16 cellular contexts compared by ENCODE assay signal in the genomic region with DNA sequence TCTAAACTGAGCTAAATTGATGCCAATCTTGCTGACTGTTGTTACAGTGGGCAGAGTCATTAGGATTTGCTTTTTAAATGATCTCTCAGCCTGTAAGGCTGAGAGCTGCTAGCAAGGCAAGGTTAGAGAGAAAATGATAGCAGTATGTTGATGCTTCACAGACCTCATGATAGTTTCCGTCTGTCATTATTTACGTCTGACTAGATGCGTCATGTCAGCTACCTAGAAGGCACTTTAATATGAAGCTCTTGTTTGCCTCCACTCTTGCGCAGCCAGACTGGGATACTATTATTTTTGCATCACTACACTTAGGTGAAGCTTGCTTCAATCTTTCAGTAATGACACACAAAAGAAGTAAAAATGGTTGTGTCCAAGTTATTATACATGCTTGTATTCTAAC.
DNase-seq lines count a peak whose midpoint lies in the region; ATAC-seq and TF ChIP-seq lines count a peak whose summit lies in the region.
"Had no signal": no experiment of that assay in that cellular context is flagged by ENCODE, and none has a peak within 500 bp of the region (broad histone marks: within the 10 kb centered on the region; RNA-seq: fewer than 3 reads in every experiment).

No MANE protein-coding gene starts in this region.

- H3K36me3 Mint-ChIP-seq in T-cell: no peaks in the 10 kb centered on the region
- H3K36me3 Mint-ChIP-seq: CD8-positive, alpha-beta T cell had no signal

- no peak overlapping the region for H3K9ac ChIP-seq in neural cell (ENCODE audit: low read length)
- H3K9ac ChIP-seq: BLaER1 treated with 17β-estradiol and CSF1 and Interleukin-3, amounts not matched to agents 10 nM and 100 nM; GM23248 had no signal

- no peak for TF ChIP-seq POLR2A in breast epithelium (IDR thresholded peaks at IDR 0.05)

- no peaks in the 10 kb centered on the region for H3K9me2 ChIP-seq in neural cell (ENCODE audit: insufficient read depth, low read length)

- no peaks in the 10 kb centered on the region for H3K4me1 Mint-ChIP-seq in T-cell
- H3K4me1 Mint-ChIP-seq: B cell had no signal

- H3K4me3 ChIP-seq in neural cell (ENCODE audit: low read length) (peak overlapping the region; percentile 14), breast epithelium (no peak overlapping the region)
- H3K4me3 ChIP-seq: BLaER1 treated with 17β-estradiol and CSF1 and Interleukin-3, amounts not matched to agents 10 nM and 100 nM; GM23248; HAP-1 had no signal

- H3K27ac ChIP-seq in neural cell (ENCODE audit: low read length) (peak overlapping the region; percentile 22), breast epithelium (no peak overlapping the region)
- H3K27ac ChIP-seq: BLaER1 treated with 17β-estradiol and CSF1 and Interleukin-3, amounts not matched to agents 10 nM and 100 nM; GM23248 had no signal

- H2AFZ ChIP-seq in neural cell (ENCODE audit: low read depth, low read length): no peak overlapping the region
- H2AFZ ChIP-seq: GM23248 had no signal

- H3K36me3 ChIP-seq in neural cell (ENCODE audit: insufficient read depth, low read length) (no peaks in the 10 kb centered on the region), breast epithelium (no peaks in the 10 kb centered on the region)
- H3K36me3 ChIP-seq: BLaER1 treated with 17β-estradiol and CSF1 and Interleukin-3, amounts not matched to agents 10 nM and 100 nM; HAP-1 had no signal

- CTCF ChIA-PET in T-cell (lab: Charles Lee): interaction anchor here (0.6 to 3.6 kb wide), 4 partner anchors 9 to 878 kb away, joined by 3 to 46 read pairs (median 4); no protein-coding TSS in a partner anchor

- H3K79me2 ChIP-seq in neural cell (replicated peaks; ENCODE audit: insufficient read depth, low read length): no peaks in the 10 kb centered on the region

- no peaks in the 10 kb centered on the region for H4K20me1 ChIP-seq in neural cell (ENCODE audit: insufficient read depth)
- H4K20me1 ChIP-seq: BLaER1 treated with 17β-estradiol and CSF1 and Interleukin-3, amounts not matched to agents 10 nM and 100 nM had no signal

- no peak for TF ChIP-seq CTCF in neural cell (IDR thresholded peaks at IDR 0.05; ENCODE audit: poor library complexity, severe bottlenecking)
- no peak for TF ChIP-seq CTCF in breast epithelium (IDR thresholded peaks at IDR 0.05)

- no peaks in the 10 kb centered on the region for H3F3A ChIP-seq in neural cell (ENCODE audit: insufficient read depth, low read length, poor library complexity, severe bottlenecking)

- no peak overlapping the region for H3K4me3 Mint-ChIP-seq in T-cell
- H3K4me3 Mint-ChIP-seq: B cell; CD8-positive, alpha-beta T cell had no signal

- H3K9me3 ChIP-seq in neural cell (ENCODE audit: low read length) (no peaks in the 10 kb centered on the region), breast epithelium (no peaks in the 10 kb centered on the region)
- H3K9me3 ChIP-seq: BLaER1 treated with 17β-estradiol and CSF1 and Interleukin-3, amounts not matched to agents 10 nM and 100 nM; HAP-1 had no signal

- H3K27ac Mint-ChIP-seq in T-cell: no peak overlapping the region
- H3K27ac Mint-ChIP-seq: B cell; CD8-positive, alpha-beta T cell had no signal

- POLR2A ChIA-PET in T-cell (lab: Charles Lee): no interaction called here

- peak; percentile 29 for DNase-seq in NCI-H146 (lab: John Stamatoyannopoulos, UW)
- DNase-seq in NCI-H146 treated with DMSO at 0.1 percent for 48 hours (lab: John Stamatoyannopoulos, UW; ENCODE audit: unreplicated experiment): no peak
- DNase-seq in SK-N-DZ (ENCODE audit: low spot score): peak; percentile 14
- no peak for DNase-seq in breast epithelium (ENCODE audit: low spot score in 2 of 2)
- DNase-seq in glomerular visceral epithelial cell (ENCODE audit: extremely low spot score): no peak
- no peak for DNase-seq in T-cell
- DNase-seq: 8988T; Calu3; CD8-positive, alpha-beta T cell; GDM1; GM23248 had no signal

- no peaks in the 10 kb centered on the region for H3K9me3 Mint-ChIP-seq in T-cell
- H3K9me3 Mint-ChIP-seq: CD8-positive, alpha-beta T cell had no signal

- peak overlapping the region; percentile 5 for H3K4me2 ChIP-seq in neural cell (ENCODE audit: low read length)
- H3K4me2 ChIP-seq: BLaER1 treated with 17β-estradiol and CSF1 and Interleukin-3, amounts not matched to agents 10 nM and 100 nM had no signal

- peak; percentile 25 for TF ChIP-seq RAD21 in neural cell (conservative IDR thresholded peaks at IDR 0.05)

- intact Hi-C loops in breast epithelium (cut with DNase I; ENCODE audit: low total_unique reads): loop anchor here (10.0 kb wide), 1 partner anchor 397 kb away; the partner anchor contains the start of gene EVX2

- TF ChIP-seq EP300 in neural cell (conservative IDR thresholded peaks at IDR 0.05; ENCODE audit: poor library complexity, severe bottlenecking): peak; percentile 59

- ATAC-seq in T-cell (replicated peaks in 1 of 4): no peak
- ATAC-seq: CD8-positive, alpha-beta T cell; HepG2 had no signal

- H3K27me3 ChIP-seq in neural cell (ENCODE audit: insufficient read depth, low read depth, low read length) (no peaks in the 10 kb centered on the region), breast epithelium (peaks cover 0 to 17% of the 10 kb centered on the region in 2 donors)
- H3K27me3 ChIP-seq: BLaER1 treated with 17β-estradiol and CSF1 and Interleukin-3, amounts not matched to agents 10 nM and 100 nM had no signal

- peaks cover 7 to 46% of the 10 kb centered on the region in 2 donors for H3K27me3 Mint-ChIP-seq in T-cell

- no peaks in the 10 kb centered on the region for H3K4me1 ChIP-seq in breast epithelium
- H3K4me1 ChIP-seq: BLaER1 treated with 17β-estradiol and CSF1 and Interleukin-3, amounts not matched to agents 10 nM and 100 nM had no signal

TF ChIP-seq in neural cell, 6 proteins besides CTCF, POLR2A, EP300 and RAD21:
- TF ChIP-seq, protein P1, sequence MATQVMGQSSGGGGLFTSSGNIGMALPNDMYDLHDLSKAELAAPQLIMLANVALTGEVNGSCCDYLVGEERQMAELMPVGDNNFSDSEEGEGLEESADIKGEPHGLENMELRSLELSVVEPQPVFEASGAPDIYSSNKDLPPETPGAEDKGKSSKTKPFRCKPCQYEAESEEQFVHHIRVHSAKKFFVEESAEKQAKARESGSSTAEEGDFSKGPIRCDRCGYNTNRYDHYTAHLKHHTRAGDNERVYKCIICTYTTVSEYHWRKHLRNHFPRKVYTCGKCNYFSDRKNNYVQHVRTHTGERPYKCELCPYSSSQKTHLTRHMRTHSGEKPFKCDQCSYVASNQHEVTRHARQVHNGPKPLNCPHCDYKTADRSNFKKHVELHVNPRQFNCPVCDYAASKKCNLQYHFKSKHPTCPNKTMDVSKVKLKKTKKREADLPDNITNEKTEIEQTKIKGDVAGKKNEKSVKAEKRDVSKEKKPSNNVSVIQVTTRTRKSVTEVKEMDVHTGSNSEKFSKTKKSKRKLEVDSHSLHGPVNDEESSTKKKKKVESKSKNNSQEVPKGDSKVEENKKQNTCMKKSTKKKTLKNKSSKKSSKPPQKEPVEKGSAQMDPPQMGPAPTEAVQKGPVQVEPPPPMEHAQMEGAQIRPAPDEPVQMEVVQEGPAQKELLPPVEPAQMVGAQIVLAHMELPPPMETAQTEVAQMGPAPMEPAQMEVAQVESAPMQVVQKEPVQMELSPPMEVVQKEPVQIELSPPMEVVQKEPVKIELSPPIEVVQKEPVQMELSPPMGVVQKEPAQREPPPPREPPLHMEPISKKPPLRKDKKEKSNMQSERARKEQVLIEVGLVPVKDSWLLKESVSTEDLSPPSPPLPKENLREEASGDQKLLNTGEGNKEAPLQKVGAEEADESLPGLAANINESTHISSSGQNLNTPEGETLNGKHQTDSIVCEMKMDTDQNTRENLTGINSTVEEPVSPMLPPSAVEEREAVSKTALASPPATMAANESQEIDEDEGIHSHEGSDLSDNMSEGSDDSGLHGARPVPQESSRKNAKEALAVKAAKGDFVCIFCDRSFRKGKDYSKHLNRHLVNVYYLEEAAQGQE (IDR thresholded peaks at IDR 0.05; ENCODE audit: borderline replicate concordance): no peak
- TF ChIP-seq SMC3 (conservative IDR thresholded peaks at IDR 0.05; ENCODE audit: poor library complexity) (peak; percentile 39), MXI1 (conservative IDR thresholded peaks at IDR 0.05; ENCODE audit: poor library complexity, severe bottlenecking) (peak; percentile 22), TAF1 (IDR thresholded peaks at IDR 0.05; ENCODE audit: low read depth) (no peak), EZH2 (IDR thresholded peaks at IDR 0.05; ENCODE audit: borderline replicate concordance, insufficient read depth, low read length, poor library complexity, severe bottlenecking) (no peak), POLR2AphosphoS5 (IDR thresholded peaks at IDR 0.05) (peak; percentile 62)
TF ChIP-seq in neural cell: peak in this region for 3.

Comparison
In these comparisons a context has a peak if more than half of its experiments do, and no peak if none do; other contexts are left out.
1. DNase-seq: peak in NCI-H146 (single experiment) and SK-N-DZ (single experiment); none in NCI-H146 treated with DMSO at 0.1 percent for 48 hours (single experiment), breast epithelium (0 of 2), glomerular visceral epithelial cell (single experiment) and T-cell (0 of 34).